17 cellular contexts compared by ENCODE assay signal in the genomic region with DNA sequence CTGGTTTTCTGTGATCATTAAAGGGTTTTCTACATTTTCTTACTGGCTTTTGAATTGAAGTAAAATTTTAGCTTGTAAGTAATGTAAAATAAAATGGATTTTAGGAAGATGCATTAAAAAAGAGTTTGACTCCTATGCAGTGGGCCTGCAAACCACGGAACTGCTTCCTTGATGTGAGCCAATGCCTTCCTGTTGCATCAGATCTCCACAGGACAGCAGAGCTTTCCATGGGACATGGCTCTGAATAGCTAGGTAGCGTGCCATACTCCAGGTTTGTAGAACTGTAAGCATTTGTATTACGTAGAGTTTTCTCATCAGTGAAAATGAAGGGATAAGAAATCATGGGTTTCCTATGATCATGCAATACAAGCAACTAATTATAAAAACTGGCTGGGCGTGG.
"Had no signal": no experiment of that assay in that cellular context is flagged by ENCODE, and none has a peak within 500 bp of the region (broad histone marks: within the 10 kb centered on the region; RNA-seq: fewer than 3 reads in every experiment).

No MANE protein-coding gene starts in this region.

- H3K27ac ChIP-seq: body of pancreas, cardiac muscle cell, epithelial cell of prostate, foreskin keratinocyte, lower lobe of right lung, upper lobe of right lung had no signal

- ATAC-seq: body of pancreas; foreskin keratinocyte; lower lobe of right lung; naive thymus-derived CD4-positive, alpha-beta T cell; upper lobe of right lung had no signal

- H3K4me1 ChIP-seq: body of pancreas, upper lobe of right lung had no signal

- H3K27me3 ChIP-seq: body of pancreas, cardiac muscle cell, foreskin keratinocyte, upper lobe of right lung had no signal

- H3K9me3 ChIP-seq: body of pancreas, lower lobe of right lung, upper lobe of right lung had no signal

- H3K36me3 ChIP-seq: cardiac muscle cell, upper lobe of right lung had no signal

- DNase-seq: activated B cell treated with CpG ODN at 0.5 μM for 24 hours; activated CD4-positive, alpha-beta T cell treated with anti-CD3 and anti-CD28 coated beads for 4 hours; activated CD4-positive, alpha-beta T cell treated with anti-CD3 and anti-CD28 coated beads, Interleukin-2, amount 50 U/mL, for 48 hours; activated naive CD4-positive, alpha-beta T cell treated with anti-CD3 and anti-CD28 coated beads for 36 hours; activated T-cell treated with anti-CD3 and anti-CD28 coated beads, Interleukin-2, amount 50 U/mL, for 48 hours; body of pancreas; foreskin keratinocyte; kidney; lower lobe of right lung; naive thymus-derived CD4-positive, alpha-beta T cell; occipital lobe; stimulated activated CD4-positive, alpha-beta T cell treated with anti-CD3 and anti-CD28 coated beads, Interleukin-2, amount 100 ng/mL, for 48 hours; stimulated activated naive CD4-positive, alpha-beta T cell; T-helper 9 cell; upper lobe of right lung had no signal

- H3K4me3 ChIP-seq: body of pancreas, cardiac muscle cell, lower lobe of right lung, upper lobe of right lung had no signal
